ENCODE assay signal across 1 cellular context in genomic region chr10:8043569-8044306, GRCh38.
TF ChIP-seq lines count a peak whose summit lies in the region.

No MANE protein-coding gene starts in this region.

TF ChIP-seq in HepG2, 621 proteins besides CTCF, POLR2A, EP300 and RAD21 (continued from another document):
- no peak for TF ChIP-seq MXD1 (CRISPR knock-in tag; IDR thresholded peaks at IDR 0.05)
